Comparison of ENCODE assay signal across 1 cellular context in the genomic region with DNA sequence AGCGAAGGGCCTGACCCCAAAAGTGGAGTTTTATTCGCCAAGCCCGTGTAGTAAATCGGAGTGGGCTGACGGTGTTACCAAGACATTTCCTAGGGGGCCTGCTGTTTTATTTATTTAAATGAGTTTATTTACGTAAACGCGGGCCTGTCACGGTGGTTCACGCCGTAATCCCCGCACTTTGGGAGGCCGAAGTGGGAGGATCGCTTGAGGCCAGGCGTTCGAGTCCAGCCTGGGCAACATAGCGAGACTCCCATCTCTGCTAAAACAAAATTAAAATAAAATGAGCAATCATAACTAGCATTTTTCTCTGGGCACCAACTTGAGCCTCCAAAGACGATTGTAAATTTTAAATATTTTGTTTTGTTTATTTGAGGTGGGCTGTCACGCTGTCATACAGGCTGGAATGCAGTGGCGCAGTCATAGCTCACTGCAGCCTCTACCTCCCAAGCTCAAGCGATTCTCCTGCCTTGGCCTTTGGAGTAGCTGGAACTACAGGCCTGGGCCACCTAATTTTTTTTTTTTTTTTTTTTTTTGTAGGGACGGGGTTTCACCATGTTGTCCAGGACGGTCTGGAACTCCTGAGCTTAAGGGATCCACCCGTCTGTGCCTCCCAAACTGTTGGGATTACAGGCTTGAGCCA.
A peak's percentile ranks its signal among the peaks of the same experiment; 100 is the strongest.
TF ChIP-seq lines count a peak whose summit lies in the region.

No MANE protein-coding gene starts in this region.

TF ChIP-seq in HEK293, 187 proteins besides CTCF, POLR2A, EP300 and RAD21 (continued from another document):
- no peak for TF ChIP-seq ZNF692 (tag by site-specific recombination; IDR thresholded peaks at IDR 0.05)
- TF ChIP-seq ZNF394 (tag by site-specific recombination; IDR thresholded peaks at IDR 0.05; ENCODE audit: borderline replicate concordance), result peak; percentile 72; the same call in 1 of the 2 replicates
- no peak for TF ChIP-seq ZSCAN5A (tag by site-specific recombination; IDR thresholded peaks at IDR 0.05)
- TF ChIP-seq ZNF341 (tag by site-specific recombination; IDR thresholded peaks at IDR 0.05; ENCODE audit: low read depth), result no peak
- no peak for TF ChIP-seq KLF16 (tag by site-specific recombination; IDR thresholded peaks at IDR 0.05)
- TF ChIP-seq MZF1 (tag by site-specific recombination; IDR thresholded peaks at IDR 0.05; ENCODE audit: borderline replicate concordance), result no peak
- TF ChIP-seq ZNF561 (tag by site-specific recombination; IDR thresholded peaks at IDR 0.05; ENCODE audit: borderline replicate concordance), result no peak
- TF ChIP-seq, protein P1, sequence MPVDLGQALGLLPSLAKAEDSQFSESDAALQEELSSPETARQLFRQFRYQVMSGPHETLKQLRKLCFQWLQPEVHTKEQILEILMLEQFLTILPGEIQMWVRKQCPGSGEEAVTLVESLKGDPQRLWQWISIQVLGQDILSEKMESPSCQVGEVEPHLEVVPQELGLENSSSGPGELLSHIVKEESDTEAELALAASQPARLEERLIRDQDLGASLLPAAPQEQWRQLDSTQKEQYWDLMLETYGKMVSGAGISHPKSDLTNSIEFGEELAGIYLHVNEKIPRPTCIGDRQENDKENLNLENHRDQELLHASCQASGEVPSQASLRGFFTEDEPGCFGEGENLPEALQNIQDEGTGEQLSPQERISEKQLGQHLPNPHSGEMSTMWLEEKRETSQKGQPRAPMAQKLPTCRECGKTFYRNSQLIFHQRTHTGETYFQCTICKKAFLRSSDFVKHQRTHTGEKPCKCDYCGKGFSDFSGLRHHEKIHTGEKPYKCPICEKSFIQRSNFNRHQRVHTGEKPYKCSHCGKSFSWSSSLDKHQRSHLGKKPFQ (tag by site-specific recombination; IDR thresholded peaks at IDR 0.05), result no peak
- no peak for TF ChIP-seq ZNF10 (tag by site-specific recombination; IDR thresholded peaks at IDR 0.05)
- TF ChIP-seq, protein P2, sequence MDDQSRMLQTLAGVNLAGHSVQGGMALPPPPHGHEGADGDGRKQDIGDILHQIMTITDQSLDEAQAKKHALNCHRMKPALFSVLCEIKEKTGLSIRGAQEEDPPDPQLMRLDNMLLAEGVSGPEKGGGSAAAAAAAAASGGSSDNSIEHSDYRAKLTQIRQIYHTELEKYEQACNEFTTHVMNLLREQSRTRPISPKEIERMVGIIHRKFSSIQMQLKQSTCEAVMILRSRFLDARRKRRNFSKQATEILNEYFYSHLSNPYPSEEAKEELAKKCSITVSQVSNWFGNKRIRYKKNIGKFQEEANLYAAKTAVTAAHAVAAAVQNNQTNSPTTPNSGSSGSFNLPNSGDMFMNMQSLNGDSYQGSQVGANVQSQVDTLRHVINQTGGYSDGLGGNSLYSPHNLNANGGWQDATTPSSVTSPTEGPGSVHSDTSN (CRISPR knock-in tag; IDR thresholded peaks at IDR 0.05), result no peak
